25 cellular contexts compared by ENCODE assay signal in the genomic region with DNA sequence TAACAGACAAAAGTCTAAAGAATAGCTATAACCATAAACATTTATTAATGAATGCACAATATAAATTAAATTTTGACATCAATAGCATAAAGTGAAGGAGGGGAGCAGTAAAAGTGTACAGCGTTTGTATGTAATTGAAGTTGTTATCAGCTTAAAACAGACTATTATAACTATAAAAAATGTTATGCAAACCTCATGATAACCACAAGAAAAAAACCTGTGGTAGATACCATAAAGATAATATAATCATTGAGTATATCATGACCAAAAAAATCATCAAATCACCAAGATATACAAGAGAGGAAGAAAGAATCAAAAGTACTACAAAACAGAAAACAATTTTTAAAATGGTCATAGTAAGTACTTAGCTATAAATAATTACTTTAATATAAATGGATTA.
"Had no signal": no experiment of that assay in that cellular context is flagged by ENCODE, and none has a peak within 500 bp of the region (broad histone marks: within the 10 kb centered on the region; RNA-seq: fewer than 3 reads in every experiment).

No MANE protein-coding gene starts in this region.

- H3K27ac ChIP-seq: neutrophil, parathyroid adenoma, psoas muscle, right lobe of liver, sigmoid colon, spleen, stomach, thoracic aorta, thyroid gland, tibial nerve, upper lobe of left lung, vagina had no signal

- H3K4me3 ChIP-seq: psoas muscle, right lobe of liver, sigmoid colon, smooth muscle cell, spleen, stomach, thoracic aorta, thyroid gland, tibial nerve, upper lobe of left lung, vagina had no signal

- H3K4me1 ChIP-seq: psoas muscle, right lobe of liver, sigmoid colon, spleen, stomach, thyroid gland, tibial nerve, upper lobe of left lung, vagina had no signal

- H3K36me3 ChIP-seq: neutrophil, right lobe of liver, sigmoid colon, spleen, stomach, thoracic aorta, thyroid gland, tibial nerve, upper lobe of left lung, vagina had no signal

- H3K27me3 ChIP-seq: neutrophil, right lobe of liver, sigmoid colon, spleen, stomach, thyroid gland, tibial nerve, upper lobe of left lung, vagina had no signal

- H3K9me3 ChIP-seq: neutrophil, psoas muscle, thoracic aorta, thyroid gland, vagina had no signal

- DNase-seq: naive B cell; naive thymus-derived CD8-positive, alpha-beta T cell; nephron progenitor cell; nucleus accumbens; right cardiac atrium; right lobe of liver; sigmoid colon; spleen; stimulated activated CD4-positive, alpha-beta T cell treated with anti-CD3 and anti-CD28 coated beads, Interleukin-12 subunit alpha, Interleukin-12 subunit beta, amount 100 ng/mL, for 4 hours; stimulated activated CD4-positive, alpha-beta T cell treated with anti-CD3 and anti-CD28 coated beads, Interleukin-1b, Interleukin-23, amount 100 ng/mL, for 48 hours; stimulated activated CD4-positive, alpha-beta T cell treated with anti-CD3 and anti-CD28 coated beads, Interleukin-4, amount 100 ng/mL, for 24 hours; stimulated activated naive B cell treated with anti-CD40 and anti-IgM and Interleukin-4, amounts not matched to agents 10 μg/mL and 1 μg/mL and 100 μg/mL, for 72 hours; stimulated activated naive CD4-positive, alpha-beta T cell treated with Interleukin-2 at 50 U/mL for 16 hours; stomach; thyroid gland; trophoblast cell; upper lobe of left lung had no signal

- FAIRE-seq: urothelium cell line had no signal
